Comparison of ENCODE assay signal across 8 cellular contexts in genomic region chr10:24518981-24519597, GRCh38.
A peak's percentile ranks its signal among the peaks of the same experiment; 100 is the strongest.
DNase-seq lines count a peak whose midpoint lies in the region; ATAC-seq and TF ChIP-seq lines count a peak whose summit lies in the region.

No MANE protein-coding gene starts in this region.

- H3K27ac Mint-ChIP-seq in activated CD4-positive, alpha-beta T cell treated with anti-CD3 and anti-CD28 coated beads, Interleukin-2, amount 10 ng/mL, durations not matched to agents 7 days and 5 days = no peak overlapping the region
- H3K27ac Mint-ChIP-seq in type B pancreatic cell = peak overlapping the region; percentile 75

- TF ChIP-seq CTCF in epithelial cell of esophagus (IDR thresholded peaks at IDR 0.05; ENCODE audit: insufficient read depth, low read depth, low read length, missing control alignments) = peak; percentile 75
- TF ChIP-seq CTCF in mucosa of descending colon (IDR thresholded peaks at IDR 0.05) = peak; percentile 51
- peak; percentile 89 for TF ChIP-seq CTCF in type B pancreatic cell (conservative IDR thresholded peaks at IDR 0.05)

- peak; percentile 72 for ATAC-seq in mucosa of descending colon

- H3K36me3 ChIP-seq in mucosa of descending colon (ENCODE audit: low read depth) = no peaks in the 10 kb centered on the region

- intact Hi-C loops in mucosa of descending colon (cut with DNase I, micrococcal nuclease) = no loop called here

- no peaks in the 10 kb centered on the region for H3K27me3 Mint-ChIP-seq in activated CD4-positive, alpha-beta T cell treated with anti-CD3 and anti-CD28 coated beads, Interleukin-2, amount 10 ng/mL, durations not matched to agents 7 days and 5 days
- H3K27me3 Mint-ChIP-seq in type B pancreatic cell = no peaks in the 10 kb centered on the region

- H3K4me3 ChIP-seq in epithelial cell of esophagus (ENCODE audit: low read length) = no peak overlapping the region
- H3K4me3 ChIP-seq in mucosa of descending colon = no peak overlapping the region

- DNase-seq in stimulated activated CD4-positive, alpha-beta T cell treated with anti-CD3 and anti-CD28 coated beads, Interleukin-12 subunit alpha, Interleukin-12 subunit beta, amount 100 ng/mL, for 48 hours (ENCODE audit: low read depth in 2 of 3, low spot score in 1 of 3) = peak in 2 of 3 donors; percentile 24 to 48
- no peak for DNase-seq in stimulated activated CD4-positive, alpha-beta T cell treated with anti-CD3 and anti-CD28 coated beads, Interleukin-4, amount 100 ng/mL, for 4 hours
- peak; percentile 43 for DNase-seq in NCI-H146 treated with DMSO at 0.1 percent for 48 hours (lab: John Stamatoyannopoulos, UW; ENCODE audit: unreplicated experiment)
- DNase-seq in activated CD4-positive, alpha-beta T cell treated with anti-CD3 and anti-CD28 coated beads, Interleukin-2, amount 10 ng/mL, durations not matched to agents 7 days and 5 days = peak; percentile 52
- peak; percentile 63 for DNase-seq in epithelial cell of esophagus (ENCODE audit: low read depth)
- peak in 2 of 3 donors; percentile 36 to 83 for DNase-seq in mucosa of descending colon
- no peak for DNase-seq in type B pancreatic cell (ENCODE audit: extremely low spot score, unreplicated experiment)
- no peak for DNase-seq in NCI-H128 (lab: John Stamatoyannopoulos, UW; ENCODE audit: unreplicated experiment)

- no peak overlapping the region for H3K4me3 Mint-ChIP-seq in activated CD4-positive, alpha-beta T cell treated with anti-CD3 and anti-CD28 coated beads, Interleukin-2, amount 10 ng/mL, durations not matched to agents 7 days and 5 days
- no peak overlapping the region for H3K4me3 Mint-ChIP-seq in type B pancreatic cell

- peaks cover 14% of the 10 kb centered on the region for H3K4me1 Mint-ChIP-seq in activated CD4-positive, alpha-beta T cell treated with anti-CD3 and anti-CD28 coated beads, Interleukin-2, amount 10 ng/mL, durations not matched to agents 7 days and 5 days
- H3K4me1 Mint-ChIP-seq in type B pancreatic cell (ENCODE audit: unreplicated experiment) = peaks cover 13% of the 10 kb centered on the region

- CTCF ChIA-PET in activated CD4-positive, alpha-beta T cell treated with anti-CD3 and anti-CD28 coated beads, Interleukin-2, amount 10 ng/mL, durations not matched to agents 7 days and 5 days (lab: Charles Lee) = interaction anchor here (1.1 to 2.4 kb wide), 5 partner anchors 9 to 35 kb away, joined by 3 to 10 read pairs (median 4); no protein-coding TSS in a partner anchor

- POLR2A ChIA-PET in activated CD4-positive, alpha-beta T cell treated with anti-CD3 and anti-CD28 coated beads, Interleukin-2, amount 10 ng/mL, durations not matched to agents 7 days and 5 days (lab: Charles Lee) = interaction anchor here (0.6 kb wide), 1 partner anchor 59 kb away, joined by 3 read pairs; no protein-coding TSS in a partner anchor

- no peaks in the 10 kb centered on the region for H3K4me1 ChIP-seq in mucosa of descending colon (ENCODE audit: low read depth)

- no peaks in the 10 kb centered on the region for H3K36me3 Mint-ChIP-seq in activated CD4-positive, alpha-beta T cell treated with anti-CD3 and anti-CD28 coated beads, Interleukin-2, amount 10 ng/mL, durations not matched to agents 7 days and 5 days (ENCODE audit: low read depth)
- H3K36me3 Mint-ChIP-seq in type B pancreatic cell = peaks cover 18% of the 10 kb centered on the region

- no peaks in the 10 kb centered on the region for H3K9me3 ChIP-seq in mucosa of descending colon

- H3K9me3 Mint-ChIP-seq in activated CD4-positive, alpha-beta T cell treated with anti-CD3 and anti-CD28 coated beads, Interleukin-2, amount 10 ng/mL, durations not matched to agents 7 days and 5 days = no peaks in the 10 kb centered on the region
- H3K9me3 Mint-ChIP-seq in type B pancreatic cell = no peaks in the 10 kb centered on the region

Comparison
In these comparisons a context has a peak if more than half of its experiments do, and no peak if none do; other contexts are left out.
1. DNase-seq: peak in stimulated activated CD4-positive, alpha-beta T cell treated with anti-CD3 and anti-CD28 coated beads, Interleukin-12 subunit alpha, Interleukin-12 subunit beta, amount 100 ng/mL, for 48 hours (2 of 3), NCI-H146 treated with DMSO at 0.1 percent for 48 hours (single experiment), activated CD4-positive, alpha-beta T cell treated with anti-CD3 and anti-CD28 coated beads, Interleukin-2, amount 10 ng/mL, durations not matched to agents 7 days and 5 days (single experiment), epithelial cell of esophagus (single experiment) and mucosa of descending colon (2 of 3); none in stimulated activated CD4-positive, alpha-beta T cell treated with anti-CD3 and anti-CD28 coated beads, Interleukin-4, amount 100 ng/mL, for 4 hours (0 of 2), type B pancreatic cell (single experiment) and NCI-H128 (single experiment).
2. Peak in every context shown above with its lines, with median percentiles within 50 percentile points of each other: CTCF ChIP-seq.